In the genomic region with DNA sequence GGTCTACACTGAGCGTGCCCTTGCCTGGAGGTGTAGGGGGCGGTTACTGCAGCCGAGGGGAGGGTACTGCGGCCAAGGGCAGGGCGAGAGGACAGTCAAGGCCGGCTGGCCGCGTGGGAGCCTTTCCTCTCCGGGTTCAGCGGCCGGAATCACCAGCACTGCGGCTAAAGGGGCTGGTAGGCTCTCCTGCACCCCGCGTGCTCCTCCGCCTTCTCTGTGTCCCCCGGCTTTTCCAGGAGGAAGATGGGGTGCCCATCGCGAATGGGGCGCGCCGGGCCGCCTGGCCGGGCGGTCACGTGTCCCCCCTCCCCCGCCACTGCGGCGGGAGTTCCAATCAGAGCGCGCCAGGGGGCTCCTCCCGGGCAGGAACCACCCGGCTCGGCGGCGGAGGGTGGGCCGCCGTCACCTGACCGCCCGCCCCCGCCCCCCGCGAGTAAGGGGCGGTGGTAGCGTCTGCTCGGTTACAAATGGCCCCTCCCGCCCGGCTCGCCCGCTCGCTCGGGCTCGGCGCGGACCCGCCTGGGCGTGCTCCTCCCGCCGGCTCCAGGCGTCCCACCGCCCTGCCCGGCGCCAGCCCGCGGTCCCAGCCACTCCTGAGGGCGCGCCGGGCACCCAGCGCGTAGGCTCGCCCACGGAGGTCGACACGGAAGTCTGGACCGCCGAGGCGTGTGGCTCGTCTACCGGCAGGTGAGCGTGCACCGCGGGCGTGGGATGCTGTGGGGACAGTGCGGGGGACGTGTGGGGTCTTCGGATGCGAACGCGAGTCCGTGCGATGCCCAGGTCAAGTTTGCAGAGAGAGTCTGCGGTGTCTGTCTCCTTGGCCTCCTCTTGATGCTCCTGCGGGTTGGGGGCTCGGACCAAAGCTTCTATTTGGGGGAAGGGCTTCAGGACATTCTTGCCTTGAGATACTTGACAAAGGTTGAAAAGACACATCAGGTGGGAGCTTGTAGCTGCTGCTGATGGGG, we compare ENCODE assay signal across 8 cellular contexts.
DNase-seq lines count a peak whose midpoint lies in the region; ATAC-seq and TF ChIP-seq lines count a peak whose summit lies in the region.

No MANE protein-coding gene starts in this region.

- peak overlapping the region; percentile 70 for H3K4me3 ChIP-seq in AG09309 (ENCODE audit: control insufficient read depth, low read depth, low read length)

- H3K27me3 Mint-ChIP-seq in activated CD4-positive, alpha-beta memory T cell treated with anti-CD3 and anti-CD28 coated beads, Interleukin-2, amount 10 ng/mL, durations not matched to agents 7 days and 5 days, result peaks cover 78% of the 10 kb centered on the region

- H3K4me1 Mint-ChIP-seq in activated CD4-positive, alpha-beta memory T cell treated with anti-CD3 and anti-CD28 coated beads, Interleukin-2, amount 10 ng/mL, durations not matched to agents 7 days and 5 days, result peaks cover 38% of the 10 kb centered on the region

- no peak overlapping the region for H3K27ac Mint-ChIP-seq in activated CD4-positive, alpha-beta memory T cell treated with anti-CD3 and anti-CD28 coated beads, Interleukin-2, amount 10 ng/mL, durations not matched to agents 7 days and 5 days

- peak; percentile 53 for ATAC-seq in GM18502 (IDR thresholded peaks at IDR 0.05; ENCODE audit: poor library complexity, unreplicated experiment)
- ATAC-seq in HG03439 (IDR thresholded peaks at IDR 0.05; ENCODE audit: unreplicated experiment), result no peak

- CTCF ChIA-PET in activated CD4-positive, alpha-beta memory T cell treated with anti-CD3 and anti-CD28 coated beads, Interleukin-2, amount 10 ng/mL, durations not matched to agents 7 days and 5 days (lab: Charles Lee), result no interaction called here

- intact Hi-C loops in head of caudate nucleus (cut with DNase I), result loop anchor here (5.0 kb wide), 1 partner anchor 142 kb away; no protein-coding TSS in a partner anchor

- no peaks in the 10 kb centered on the region for H3K9me3 Mint-ChIP-seq in activated CD4-positive, alpha-beta memory T cell treated with anti-CD3 and anti-CD28 coated beads, Interleukin-2, amount 10 ng/mL, durations not matched to agents 7 days and 5 days

- DNase-seq in AG09309 (ENCODE audit: low read depth), result no peak
- DNase-seq in activated CD4-positive, alpha-beta memory T cell treated with anti-CD3 and anti-CD28 coated beads, Interleukin-2, amount 10 ng/mL, durations not matched to agents 7 days and 5 days, result no peak
- peak in 39 of 42 donors; percentile 38 to 91 (median 75) for DNase-seq in head of caudate nucleus
- peak; percentile 67 for DNase-seq in pons (ENCODE audit: low spot score)
- no peak for DNase-seq in activated CD8-positive, alpha-beta memory T cell treated with anti-CD3 and anti-CD28 coated beads for 24 hours

- no peak for TF ChIP-seq RAD21 in Ishikawa (IDR thresholded peaks at IDR 0.05; ENCODE audit: low read depth)

- peaks cover 8% of the 10 kb centered on the region for H3K36me3 Mint-ChIP-seq in activated CD4-positive, alpha-beta memory T cell treated with anti-CD3 and anti-CD28 coated beads, Interleukin-2, amount 10 ng/mL, durations not matched to agents 7 days and 5 days (ENCODE audit: low read depth)

- POLR2A ChIA-PET in activated CD4-positive, alpha-beta memory T cell treated with anti-CD3 and anti-CD28 coated beads, Interleukin-2, amount 10 ng/mL, durations not matched to agents 7 days and 5 days (lab: Charles Lee), result no interaction called here

- TF ChIP-seq CTCF in AG09309 (IDR thresholded peaks at IDR 0.05; ENCODE audit: control insufficient read depth, insufficient read depth, low read depth, low read length, missing control alignments), result no peak

- H3K4me3 Mint-ChIP-seq in activated CD4-positive, alpha-beta memory T cell treated with anti-CD3 and anti-CD28 coated beads, Interleukin-2, amount 10 ng/mL, durations not matched to agents 7 days and 5 days, result peak overlapping the region; percentile 35

- TF ChIP-seq EP300 in Ishikawa (IDR thresholded peaks at IDR 0.05; ENCODE audit: borderline replicate concordance), result peak; percentile 25; the same call in 1 of the 2 replicates

TF ChIP-seq in Ishikawa, 13 proteins besides CTCF, POLR2A, EP300 and RAD21:
- TF ChIP-seq TAF1 (IDR thresholded peaks at IDR 0.05; ENCODE audit: low read depth) (no peak), EGR1 (IDR thresholded peaks at IDR 0.05) (peak; percentile 60), MAX (IDR thresholded peaks at IDR 0.05) (peak; percentile 58; the same call in 1 of the 2 replicates), YY1 (IDR thresholded peaks at IDR 0.05; ENCODE audit: low read depth) (no peak), CREB1 (IDR thresholded peaks at IDR 0.05; ENCODE audit: low read depth) (no peak), CEBPB (IDR thresholded peaks at IDR 0.05) (no peak), TCF12 (IDR thresholded peaks at IDR 0.05; ENCODE audit: low read depth) (no peak), REST (IDR thresholded peaks at IDR 0.05; ENCODE audit: low read depth) (no peak), NFIC (IDR thresholded peaks at IDR 0.05) (no peak), ZBTB7A (IDR thresholded peaks at IDR 0.05; ENCODE audit: low read depth) (peak; percentile 27; the same call in 1 of the 2 replicates), TEAD4 (IDR thresholded peaks at IDR 0.05) (no peak), FOXM1 (IDR thresholded peaks at IDR 0.05; ENCODE audit: borderline replicate concordance, low read depth) (no peak)
- TF ChIP-seq, protein P1, sequence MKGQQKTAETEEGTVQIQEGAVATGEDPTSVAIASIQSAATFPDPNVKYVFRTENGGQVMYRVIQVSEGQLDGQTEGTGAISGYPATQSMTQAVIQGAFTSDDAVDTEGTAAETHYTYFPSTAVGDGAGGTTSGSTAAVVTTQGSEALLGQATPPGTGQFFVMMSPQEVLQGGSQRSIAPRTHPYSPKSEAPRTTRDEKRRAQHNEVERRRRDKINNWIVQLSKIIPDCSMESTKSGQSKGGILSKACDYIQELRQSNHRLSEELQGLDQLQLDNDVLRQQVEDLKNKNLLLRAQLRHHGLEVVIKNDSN (IDR thresholded peaks at IDR 0.05), result peak; percentile 94
TF ChIP-seq in Ishikawa: peak in this region for 4.

Comparison
In these comparisons a context has a peak if more than half of its experiments do, and no peak if none do; other contexts are left out.
1. DNase-seq: peak in head of caudate nucleus (39 of 42) and pons (single experiment); none in AG09309 (single experiment), activated CD4-positive, alpha-beta memory T cell treated with anti-CD3 and anti-CD28 coated beads, Interleukin-2, amount 10 ng/mL, durations not matched to agents 7 days and 5 days (single experiment) and activated CD8-positive, alpha-beta memory T cell treated with anti-CD3 and anti-CD28 coated beads for 24 hours (single experiment).